In the genomic region with DNA sequence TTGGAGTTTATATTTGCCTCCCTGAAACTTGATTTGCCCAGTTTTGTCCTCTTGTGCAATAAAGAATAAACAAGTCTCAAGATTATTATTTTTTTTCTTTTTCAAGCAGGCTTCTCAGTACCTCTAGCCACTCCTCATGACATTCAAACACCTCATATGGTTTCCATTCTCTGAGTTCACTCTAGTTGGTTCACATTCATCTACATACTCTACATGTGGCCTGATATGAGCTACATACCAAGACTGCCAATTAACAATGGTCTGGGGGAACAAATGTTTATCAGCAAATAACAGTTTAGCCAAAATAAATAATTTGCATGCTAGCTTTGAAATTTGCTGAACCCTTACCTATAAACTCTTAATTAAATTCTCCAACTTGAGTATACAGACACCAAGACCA, we compare ENCODE assay signal across 22 cellular contexts. TPM values are rescaled to one million over a fixed set of nuclear protein-coding genes. Genes with fewer than 3 reads are reported as not detected.
"Had no signal": no experiment of that assay in that cellular context is flagged by ENCODE, and none has a peak within 500 bp of the region (broad histone marks: within the 10 kb centered on the region; RNA-seq: fewer than 3 reads in every experiment).

No MANE protein-coding gene starts in this region.

- H3K4me1 ChIP-seq: gastrocnemius medialis, psoas muscle, testis had no signal

- H3K4me3 ChIP-seq: coronary artery, gastrocnemius medialis, heart right ventricle, mucosa of descending colon, psoas muscle, right lobe of liver, spleen, testis, tibial nerve had no signal

- H3K27me3 ChIP-seq: gastrocnemius medialis, heart right ventricle, neutrophil, right lobe of liver, spleen, testis, tibial nerve had no signal

- ATAC-seq: gastrocnemius medialis; heart right ventricle; left lobe of liver; mucosa of descending colon; naive thymus-derived CD8-positive, alpha-beta T cell; psoas muscle; stimulated activated naive B cell treated with anti-CD40 and anti-IgM and Interleukin-4, amounts not matched to agents 10 μg/mL and 1 μg/mL and 100 μg/mL, for 72 hours; stimulated activated naive CD8-positive, alpha-beta T cell treated with anti-CD3 and anti-CD28 coated beads, Interleukin-15, amount 100 ng/mL, for 72 hours had no signal

- H3K36me3 ChIP-seq: right lobe of liver had no signal

- H3K4me1 Mint-ChIP-seq: stimulated activated naive CD8-positive, alpha-beta T cell treated with anti-CD3 and anti-CD28 coated beads, Interleukin-15, amount 100 ng/mL, for 72 hours had no signal

- H3K9me3 ChIP-seq: gastrocnemius medialis, heart right ventricle, mucosa of descending colon, neutrophil, psoas muscle, right lobe of liver, spleen, testis, tibial nerve had no signal

- H3K36me3 Mint-ChIP-seq: naive thymus-derived CD8-positive, alpha-beta T cell had no signal

- H3K4me3 Mint-ChIP-seq: naive thymus-derived CD8-positive, alpha-beta T cell; stimulated activated naive B cell treated with anti-CD40 and anti-IgM and Interleukin-4, amounts not matched to agents 10 μg/mL and 1 μg/mL and 100 μg/mL, for 72 hours; stimulated activated naive CD8-positive, alpha-beta T cell treated with anti-CD3 and anti-CD28 coated beads, Interleukin-15, amount 100 ng/mL, for 72 hours had no signal

- H3K27ac Mint-ChIP-seq: naive thymus-derived CD8-positive, alpha-beta T cell; stimulated activated naive B cell treated with anti-CD40 and anti-IgM and Interleukin-4, amounts not matched to agents 10 μg/mL and 1 μg/mL and 100 μg/mL, for 72 hours had no signal

- H3K27me3 Mint-ChIP-seq: naive thymus-derived CD8-positive, alpha-beta T cell; stimulated activated naive B cell treated with anti-CD40 and anti-IgM and Interleukin-4, amounts not matched to agents 10 μg/mL and 1 μg/mL and 100 μg/mL, for 72 hours; stimulated activated naive CD8-positive, alpha-beta T cell treated with anti-CD3 and anti-CD28 coated beads, Interleukin-15, amount 100 ng/mL, for 72 hours had no signal

- DNase-seq: effector CD4-positive, alpha-beta T cell; gastrocnemius medialis; heart right ventricle; hypothalamus; islet precursor cell; mammary epithelial cell; mucosa of descending colon; naive thymus-derived CD8-positive, alpha-beta T cell; psoas muscle; retina; right lobe of liver; spleen; stimulated activated CD4-positive, alpha-beta T cell treated with anti-CD3 and anti-CD28 coated beads, Interleukin-15, amount 100 ng/mL, for 24 hours; stimulated activated CD4-positive, alpha-beta T cell treated with anti-CD3 and anti-CD28 coated beads, Interleukin-1b, Interleukin-23, amount 100 ng/mL, for 48 hours; stimulated activated CD4-positive, alpha-beta T cell treated with anti-CD3 and anti-CD28 coated beads, Interleukin-4, amount 100 ng/mL, for 24 hours; stimulated activated naive B cell treated with anti-CD40 and anti-IgM and Interleukin-4, amounts not matched to agents 10 μg/mL and 1 μg/mL and 100 μg/mL, for 72 hours; stimulated activated naive CD8-positive, alpha-beta T cell treated with anti-CD3 and anti-CD28 coated beads, Interleukin-15, amount 100 ng/mL, for 72 hours; testis had no signal

- H3K9me3 Mint-ChIP-seq: naive thymus-derived CD8-positive, alpha-beta T cell; stimulated activated naive B cell treated with anti-CD40 and anti-IgM and Interleukin-4, amounts not matched to agents 10 μg/mL and 1 μg/mL and 100 μg/mL, for 72 hours; stimulated activated naive CD8-positive, alpha-beta T cell treated with anti-CD3 and anti-CD28 coated beads, Interleukin-15, amount 100 ng/mL, for 72 hours had no signal

RNA-seq across cellular contexts. Expression of a gene that starts 22.5 kb away (rescaled TPM):
- total RNA-seq: left lobe of liver had no signal
